22 cellular contexts compared by ENCODE assay signal in the genomic region with DNA sequence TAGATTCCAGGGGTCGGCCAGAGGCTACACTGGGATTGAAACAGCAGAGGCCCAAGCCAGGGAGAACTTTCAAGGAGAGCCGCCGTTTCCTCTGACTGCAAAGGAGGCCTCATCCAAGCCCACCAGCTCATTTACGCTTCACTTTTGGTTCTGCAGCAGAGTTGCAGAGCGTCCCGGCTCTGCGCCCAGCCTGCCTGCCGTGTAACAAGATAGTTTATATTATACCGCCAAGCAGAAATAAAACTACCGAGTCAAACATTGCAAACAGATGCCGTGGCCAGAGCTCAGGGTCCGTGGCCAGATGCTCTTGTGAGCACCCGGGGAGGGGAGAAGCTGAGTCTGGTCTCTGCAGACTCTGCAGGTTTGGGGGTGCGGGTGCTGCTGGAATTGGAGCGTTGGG.
DNase-seq lines count a peak whose midpoint lies in the region; ATAC-seq and TF ChIP-seq lines count a peak whose summit lies in the region.
"Had no signal": no experiment of that assay in that cellular context is flagged by ENCODE, and none has a peak within 500 bp of the region (broad histone marks: within the 10 kb centered on the region; RNA-seq: fewer than 3 reads in every experiment).

No MANE protein-coding gene starts in this region.

- no peaks in the 10 kb centered on the region for H3K27me3 Mint-ChIP-seq in activated T-cell treated with anti-CD3 and anti-CD28 coated beads, Interleukin-2, amount 50 U/mL, for 4 hours (ENCODE audit: low read depth)
- H3K27me3 Mint-ChIP-seq: activated CD8-positive, alpha-beta memory T cell treated with anti-CD3 and anti-CD28 coated beads, Interleukin-2, amount 10 ng/mL, durations not matched to agents 7 days and 5 days; CD8-positive, alpha-beta memory T cell had no signal

- peak; percentile 71 for DNase-seq in AG09319 (ENCODE audit: extremely low read depth, low read depth)
- peak; percentile 26 to 43 for DNase-seq in SJSA1 (ENCODE audit: low read depth in 1 of 2, low spot score in 2 of 2)
- peak; percentile 63 to 82 for DNase-seq in foreskin fibroblast
- DNase-seq in psoas muscle: no peak
- DNase-seq in erythroblast (lab: John Stamatoyannopoulos, UW): no peak
- no peak for DNase-seq in activated T-cell treated with anti-CD3 and anti-CD28 coated beads, Interleukin-2, amount 50 U/mL, for 4 hours
- no peak for DNase-seq in cardiac septum (ENCODE audit: low spot score)
- DNase-seq: activated CD4-positive, alpha-beta T cell treated with anti-CD3 and anti-CD28 coated beads for 4 hours; activated CD8-positive, alpha-beta memory T cell treated with anti-CD3 and anti-CD28 coated beads, Interleukin-2, amount 10 ng/mL, durations not matched to agents 7 days and 5 days; brain microvascular endothelial cell; CD8-positive, alpha-beta memory T cell; dermis blood vessel endothelial cell; glutamatergic neuron; H7; left ventricle myocardium superior; NCI-H1436; NCI-H526; stimulated activated CD4-positive, alpha-beta T cell treated with anti-CD3 and anti-CD28 coated beads, Interleukin-4, amount 100 ng/mL, for 24 hours had no signal

- H3K36me3 Mint-ChIP-seq in activated T-cell treated with anti-CD3 and anti-CD28 coated beads, Interleukin-2, amount 50 U/mL, for 4 hours (ENCODE audit: insufficient read depth): no peaks in the 10 kb centered on the region
- H3K36me3 Mint-ChIP-seq: activated CD8-positive, alpha-beta memory T cell treated with anti-CD3 and anti-CD28 coated beads, Interleukin-2, amount 10 ng/mL, durations not matched to agents 7 days and 5 days; CD8-positive, alpha-beta memory T cell had no signal

- no peaks in the 10 kb centered on the region for H3K4me1 Mint-ChIP-seq in activated T-cell treated with anti-CD3 and anti-CD28 coated beads, Interleukin-2, amount 50 U/mL, for 4 hours (ENCODE audit: low read depth)
- H3K4me1 Mint-ChIP-seq: activated CD8-positive, alpha-beta memory T cell treated with anti-CD3 and anti-CD28 coated beads, Interleukin-2, amount 10 ng/mL, durations not matched to agents 7 days and 5 days; CD8-positive, alpha-beta memory T cell had no signal

- H3K4me1 ChIP-seq in SJSA1 (replicated peaks) (peaks cover 26% of the 10 kb centered on the region), psoas muscle (no peaks in the 10 kb centered on the region)
- H3K4me1 ChIP-seq: parathyroid adenoma had no signal

- WGBS in psoas muscle, 3 donors: 20 to 31% (median 29%) methylated on average over 15 of the region's 15 CpGs

- intact Hi-C loops in psoas muscle (cut with DNase I) (no loop called here), cardiac septum (cut with DNase I) (no loop called here)

- no peak overlapping the region for H3K4me3 ChIP-seq in SJSA1
- H3K4me3 ChIP-seq in foreskin fibroblast (ENCODE audit: low read depth in 1 of 2, low read length in 2 of 2): peak overlapping the region in 1 of 2 donors; percentile 13
- no peak overlapping the region for H3K4me3 ChIP-seq in psoas muscle

- H3K36me3 ChIP-seq in SJSA1: no peaks in the 10 kb centered on the region
- no peaks in the 10 kb centered on the region for H3K36me3 ChIP-seq in psoas muscle (ENCODE audit: insufficient read depth in 1 of 2, low read depth in 1 of 2)
- H3K36me3 ChIP-seq: brain microvascular endothelial cell had no signal

- peak; percentile 21 to 57 (median 33) for ATAC-seq in psoas muscle
- ATAC-seq in activated T-cell treated with anti-CD3 and anti-CD28 coated beads, Interleukin-2, amount 50 U/mL, for 4 hours: no peak
- ATAC-seq in GM21576 (IDR thresholded peaks at IDR 0.05; ENCODE audit: unreplicated experiment): no peak
- ATAC-seq: activated CD8-positive, alpha-beta memory T cell treated with anti-CD3 and anti-CD28 coated beads, Interleukin-2, amount 10 ng/mL, durations not matched to agents 7 days and 5 days; left ventricle myocardium superior; Right ventricle myocardium inferior had no signal

- TF ChIP-seq CTCF in AG09319 (IDR thresholded peaks at IDR 0.05; ENCODE audit: low read depth, low read length) (no peak), foreskin fibroblast (IDR thresholded peaks at IDR 0.05; ENCODE audit: low read depth, low read length) (no peak), psoas muscle (IDR thresholded peaks at IDR 0.05) (no peak)

- no peak overlapping the region for H3K27ac ChIP-seq in SJSA1
- H3K27ac ChIP-seq in psoas muscle: no peak overlapping the region
- H3K27ac ChIP-seq: brain microvascular endothelial cell, parathyroid adenoma had no signal

- H3K4me3 Mint-ChIP-seq in activated T-cell treated with anti-CD3 and anti-CD28 coated beads, Interleukin-2, amount 50 U/mL, for 4 hours: no peak overlapping the region
- H3K4me3 Mint-ChIP-seq: activated CD8-positive, alpha-beta memory T cell treated with anti-CD3 and anti-CD28 coated beads, Interleukin-2, amount 10 ng/mL, durations not matched to agents 7 days and 5 days; CD8-positive, alpha-beta memory T cell had no signal

- H3K27me3 ChIP-seq in SJSA1 (replicated peaks) (no peaks in the 10 kb centered on the region), psoas muscle (ENCODE audit: insufficient read depth in 3 of 3, low read length in 2 of 3) (peaks cover 0 to 4% (median 0%) of the 10 kb centered on the region in 3 donors)
- H3K27me3 ChIP-seq: brain microvascular endothelial cell had no signal

- H3K9me3 ChIP-seq in SJSA1 (replicated peaks): no peaks in the 10 kb centered on the region
- no peaks in the 10 kb centered on the region for H3K9me3 ChIP-seq in psoas muscle

- no peak for TF ChIP-seq POLR2A in erythroblast (IDR thresholded peaks at IDR 0.05; ENCODE audit: low read length)

- H3K9me3 Mint-ChIP-seq in activated T-cell treated with anti-CD3 and anti-CD28 coated beads, Interleukin-2, amount 50 U/mL, for 4 hours: no peaks in the 10 kb centered on the region
- H3K9me3 Mint-ChIP-seq: activated T-helper 2 cell treated with anti-CD3 and anti-CD28 coated beads, Interferon-gamma antibody, Interleukin-2, Interleukin-4, amounts not matched to agents 10 μg/mL and 5 μg/mL and 100 μg/mL, durations not matched to agents 14 hours and 24 hours and 36 hours had no signal

Comparison
In these comparisons a context has a peak if more than half of its experiments do, and no peak if none do; other contexts are left out.
1. DNase-seq: peak in AG09319 (single experiment), SJSA1 (2 of 2) and foreskin fibroblast (2 of 2); none in psoas muscle (0 of 2), erythroblast (0 of 2), activated T-cell treated with anti-CD3 and anti-CD28 coated beads, Interleukin-2, amount 50 U/mL, for 4 hours (single experiment) and cardiac septum (single experiment).
2. ATAC-seq: peak in psoas muscle (4 of 4); none in activated T-cell treated with anti-CD3 and anti-CD28 coated beads, Interleukin-2, amount 50 U/mL, for 4 hours (0 of 2) and GM21576 (single experiment).